In genomic region chr1:151693057-151693651, GRCh38 we compare ENCODE assay signal across 1 cellular context.
TF ChIP-seq lines count a peak whose summit lies in the region.

No MANE protein-coding gene starts in this region.

TF ChIP-seq in GM23338, 12 proteins besides CTCF, POLR2A, EP300 and RAD21 (continued from another document):
- TF ChIP-seq, protein P1, sequence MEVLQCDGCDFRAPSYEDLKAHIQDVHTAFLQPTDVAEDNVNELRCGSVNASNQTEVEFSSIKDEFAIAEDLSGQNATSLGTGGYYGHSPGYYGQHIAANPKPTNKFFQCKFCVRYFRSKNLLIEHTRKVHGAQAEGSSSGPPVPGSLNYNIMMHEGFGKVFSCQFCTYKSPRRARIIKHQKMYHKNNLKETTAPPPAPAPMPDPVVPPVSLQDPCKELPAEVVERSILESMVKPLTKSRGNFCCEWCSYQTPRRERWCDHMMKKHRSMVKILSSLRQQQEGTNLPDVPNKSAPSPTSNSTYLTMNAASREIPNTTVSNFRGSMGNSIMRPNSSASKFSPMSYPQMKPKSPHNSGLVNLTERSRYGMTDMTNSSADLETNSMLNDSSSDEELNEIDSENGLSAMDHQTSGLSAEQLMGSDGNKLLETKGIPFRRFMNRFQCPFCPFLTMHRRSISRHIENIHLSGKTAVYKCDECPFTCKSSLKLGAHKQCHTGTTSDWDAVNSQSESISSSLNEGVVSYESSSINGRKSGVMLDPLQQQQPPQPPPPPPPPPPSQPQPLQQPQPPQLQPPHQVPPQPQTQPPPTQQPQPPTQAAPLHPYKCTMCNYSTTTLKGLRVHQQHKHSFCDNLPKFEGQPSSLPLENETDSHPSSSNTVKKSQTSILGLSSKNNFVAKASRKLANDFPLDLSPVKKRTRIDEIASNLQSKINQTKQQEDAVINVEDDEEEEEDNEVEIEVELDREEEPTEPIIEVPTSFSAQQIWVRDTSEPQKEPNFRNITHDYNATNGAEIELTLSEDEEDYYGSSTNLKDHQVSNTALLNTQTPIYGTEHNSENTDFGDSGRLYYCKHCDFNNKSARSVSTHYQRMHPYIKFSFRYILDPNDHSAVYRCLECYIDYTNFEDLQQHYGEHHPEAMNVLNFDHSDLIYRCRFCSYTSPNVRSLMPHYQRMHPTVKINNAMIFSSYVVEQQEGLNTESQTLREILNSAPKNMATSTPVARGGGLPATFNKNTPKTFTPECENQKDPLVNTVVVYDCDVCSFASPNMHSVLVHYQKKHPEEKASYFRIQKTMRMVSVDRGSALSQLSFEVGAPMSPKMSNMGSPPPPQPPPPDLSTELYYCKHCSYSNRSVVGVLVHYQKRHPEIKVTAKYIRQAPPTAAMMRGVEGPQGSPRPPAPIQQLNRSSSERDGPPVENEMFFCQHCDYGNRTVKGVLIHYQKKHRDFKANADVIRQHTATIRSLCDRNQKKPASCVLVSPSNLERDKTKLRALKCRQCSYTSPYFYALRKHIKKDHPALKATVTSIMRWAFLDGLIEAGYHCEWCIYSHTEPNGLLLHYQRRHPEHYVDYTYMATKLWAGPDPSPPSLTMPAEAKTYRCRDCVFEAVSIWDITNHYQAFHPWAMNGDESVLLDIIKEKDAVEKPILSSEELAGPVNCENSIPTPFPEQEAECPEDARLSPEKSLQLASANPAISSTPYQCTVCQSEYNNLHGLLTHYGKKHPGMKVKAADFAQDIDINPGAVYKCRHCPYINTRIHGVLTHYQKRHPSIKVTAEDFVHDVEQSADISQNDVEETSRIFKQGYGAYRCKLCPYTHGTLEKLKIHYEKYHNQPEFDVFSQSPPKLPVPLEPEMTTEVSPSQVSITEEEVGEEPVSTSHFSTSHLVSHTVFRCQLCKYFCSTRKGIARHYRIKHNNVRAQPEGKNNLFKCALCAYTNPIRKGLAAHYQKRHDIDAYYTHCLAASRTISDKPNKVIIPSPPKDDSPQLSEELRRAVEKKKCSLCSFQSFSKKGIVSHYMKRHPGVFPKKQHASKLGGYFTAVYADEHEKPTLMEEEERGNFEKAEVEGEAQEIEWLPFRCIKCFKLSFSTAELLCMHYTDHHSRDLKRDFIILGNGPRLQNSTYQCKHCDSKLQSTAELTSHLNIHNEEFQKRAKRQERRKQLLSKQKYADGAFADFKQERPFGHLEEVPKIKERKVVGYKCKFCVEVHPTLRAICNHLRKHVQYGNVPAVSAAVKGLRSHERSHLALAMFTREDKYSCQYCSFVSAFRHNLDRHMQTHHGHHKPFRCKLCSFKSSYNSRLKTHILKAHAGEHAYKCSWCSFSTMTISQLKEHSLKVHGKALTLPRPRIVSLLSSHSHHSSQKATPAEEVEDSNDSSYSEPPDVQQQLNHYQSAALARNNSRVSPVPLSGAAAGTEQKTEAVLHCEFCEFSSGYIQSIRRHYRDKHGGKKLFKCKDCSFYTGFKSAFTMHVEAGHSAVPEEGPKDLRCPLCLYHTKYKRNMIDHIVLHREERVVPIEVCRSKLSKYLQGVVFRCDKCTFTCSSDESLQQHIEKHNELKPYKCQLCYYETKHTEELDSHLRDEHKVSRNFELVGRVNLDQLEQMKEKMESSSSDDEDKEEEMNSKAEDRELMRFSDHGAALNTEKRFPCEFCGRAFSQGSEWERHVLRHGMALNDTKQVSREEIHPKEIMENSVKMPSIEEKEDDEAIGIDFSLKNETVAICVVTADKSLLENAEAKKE (CRISPR knock-in tag; IDR thresholded peaks at IDR 0.05): no peak
- TF ChIP-seq NANOG (IDR thresholded peaks at IDR 0.05; ENCODE audit: borderline replicate concordance) (no peak), EZH2 (IDR thresholded peaks at IDR 0.05; ENCODE audit: low read depth, unreplicated experiment) (no peak), ZNF114 (CRISPR knock-in tag; IDR thresholded peaks at IDR 0.05) (no peak), POLR2AphosphoS5 (IDR thresholded peaks at IDR 0.05; ENCODE audit: low read depth) (no peak), ETS1 (IDR thresholded peaks at IDR 0.05) (no peak), EZH2phosphoT487 (IDR thresholded peaks at IDR 0.05; ENCODE audit: unreplicated experiment) (no peak)
